8 cellular contexts compared by ENCODE assay signal in the genomic region with DNA sequence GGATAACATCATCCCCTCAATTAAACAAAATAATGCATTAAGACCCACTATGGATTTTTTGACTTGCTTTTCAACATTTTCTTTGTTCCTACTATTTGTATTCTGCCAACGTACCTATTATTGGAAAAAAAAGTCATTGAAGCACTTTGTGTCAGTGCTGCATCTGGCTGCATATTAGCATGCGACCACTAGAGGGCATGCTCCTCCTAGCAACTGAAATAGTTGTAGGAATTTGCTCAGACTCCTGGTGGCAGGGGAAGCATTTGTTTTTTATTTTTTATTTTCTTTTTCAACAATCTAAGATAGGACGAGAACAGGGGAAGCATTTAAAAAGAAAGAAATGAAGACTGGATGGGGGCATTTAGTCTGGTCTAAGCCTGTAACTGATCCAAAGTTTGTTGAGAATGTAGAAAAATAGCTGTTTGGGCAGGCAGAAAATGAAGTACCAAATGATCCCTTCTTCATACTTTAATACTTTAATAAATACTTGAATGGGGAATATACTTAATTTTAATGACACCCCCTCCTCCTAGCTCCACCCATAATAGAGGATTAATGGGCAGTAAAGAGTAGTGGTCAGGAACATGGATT. TPM values are rescaled to one million over a fixed set of nuclear protein-coding genes. Genes with fewer than 3 reads are reported as not detected.
DNase-seq lines count a peak whose midpoint lies in the region; ATAC-seq and TF ChIP-seq lines count a peak whose summit lies in the region.

No MANE protein-coding gene starts in this region.

- peak; percentile 15 for DNase-seq in GM06990 (ENCODE audit: extremely low read depth, insufficient read length)
- DNase-seq in SK-MEL-5 (ENCODE audit: low read depth, low spot score): peak; percentile 82
- peak; percentile 79 for DNase-seq in activated naive CD4-positive, alpha-beta T cell treated with Interleukin-2 at 50 U/mL for 16 hours
- DNase-seq in germinal center (ENCODE audit: low spot score): peak; percentile 65
- peak; percentile 63 to 79 (median 76) for DNase-seq in ovary
- DNase-seq in thyroid gland: peak; percentile 75 to 78

- no peaks in the 10 kb centered on the region for H3K27me3 ChIP-seq in GM06990 (replicated peaks; ENCODE audit: control insufficient read depth, insufficient read depth, low read length)
- H3K27me3 ChIP-seq in ovary: no peaks in the 10 kb centered on the region
- no peaks in the 10 kb centered on the region for H3K27me3 ChIP-seq in thyroid gland

- H3K27ac ChIP-seq in ovary (no peak overlapping the region), thyroid gland (no peak overlapping the region)

- H3K36me3 ChIP-seq in GM06990 (ENCODE audit: control insufficient read depth, insufficient read depth, low read length): no peaks in the 10 kb centered on the region
- no peaks in the 10 kb centered on the region for H3K36me3 ChIP-seq in ovary
- no peaks in the 10 kb centered on the region for H3K36me3 ChIP-seq in thyroid gland

- TF ChIP-seq POLR2A in ovary (IDR thresholded peaks at IDR 0.05) (no peak), thyroid gland (IDR thresholded peaks at IDR 0.05) (no peak)

- no peak for ATAC-seq in GM21576 (IDR thresholded peaks at IDR 0.05; ENCODE audit: unreplicated experiment)

- WGBS in ovary, 3 donors: 0 to 2% (median 1%) methylated on average over 3 of the region's 3 CpGs
- WGBS in thyroid gland, 2 donors: 1 to 2% methylated on average over 3 of the region's 3 CpGs

- no peaks in the 10 kb centered on the region for H3K4me1 ChIP-seq in ovary (ENCODE audit: insufficient read depth)
- no peaks in the 10 kb centered on the region for H3K4me1 ChIP-seq in thyroid gland

- in situ Hi-C loops in SK-MEL-5 (cut with HindIII; ENCODE audit: low pct_unique_long_range_greater_than_20kb, low sequenced_read_pairs): no loop called here

- intact Hi-C loops in ovary (cut with DNase I) (loop anchor here in 1 of 4 donors (10.0 kb wide), 1 partner anchor 126 kb away; no protein-coding TSS in a partner anchor), thyroid gland (cut with DNase I) (loop anchor here (5.0 kb wide), 1 partner anchor 123 kb away; no protein-coding TSS in a partner anchor)

- H3K4me3 ChIP-seq in GM06990 (replicated peaks; ENCODE audit: low read depth, low read length) (no peak overlapping the region), ovary (no peak overlapping the region), thyroid gland (replicated peaks in 1 of 3) (no peak overlapping the region)

- TF ChIP-seq EP300 in ovary (IDR thresholded peaks at IDR 0.05): no peak

- TF ChIP-seq CTCF in GM06990 (IDR thresholded peaks at IDR 0.05; ENCODE audit: insufficient read depth, low read length, poor library complexity, severe bottlenecking): peak; percentile 92
- peak; percentile 99 for TF ChIP-seq CTCF in LNCAP (IDR thresholded peaks at IDR 0.05)
- peak; percentile 84 to 89 (median 87) for TF ChIP-seq CTCF in ovary (IDR thresholded peaks at IDR 0.05)
- peak; percentile 83 to 99 (median 95) for TF ChIP-seq CTCF in thyroid gland (IDR thresholded peaks at IDR 0.05)

- H3K9me3 ChIP-seq in ovary: no peaks in the 10 kb centered on the region
- no peaks in the 10 kb centered on the region for H3K9me3 ChIP-seq in thyroid gland

RNA-seq across cellular contexts. Expression of gene CLEC4A, which starts 14.5 kb away (rescaled TPM):
- 0.27 and 0.40 TPM in 2 replicates for total RNA-seq in SK-MEL-5 (2014; rRNA removed; shearing (Covaris generic))
- polyA plus RNA-seq in SK-MEL-5 (2015; cell fraction: cytosol; rRNA removed): not detected in 2 replicates
- polyA plus RNA-seq in SK-MEL-5 (2015; cell fraction: nucleus; rRNA removed): 0.92 TPM in 1 of 2 replicates, not detected in the other
- 1 to 10 TPM in 5 of 7 donors, under 1 TPM in 1, not detected in 1; 0.96 to 3.6 (median 2.2) TPM for total RNA-seq in ovary
- polyA plus RNA-seq in ovary: 1 to 10 TPM; 1.4 to 1.8 TPM
- 1 to 10 TPM in 2 of 4 donors, not detected in 2; 2.7 to 3.5 TPM for total RNA-seq in thyroid gland

RNA-seq across cellular contexts. Expression of gene NECAP1, which starts 26.8 kb away (rescaled TPM):
- 46.4 and 60.3 TPM in 2 replicates for total RNA-seq in SK-MEL-5 (2014; rRNA removed; shearing (Covaris generic))
- 27.1 and 32.4 TPM in 2 replicates for polyA plus RNA-seq in SK-MEL-5 (2015; cell fraction: cytosol; rRNA removed)
- 54.4 and 58.1 TPM in 2 replicates for polyA plus RNA-seq in SK-MEL-5 (2015; cell fraction: nucleus; rRNA removed)
- total RNA-seq in ovary (10 to 100 TPM; 25.0 to 40.7 (median 36.5) TPM), thyroid gland (10 to 100 TPM; 32.7 to 45.6 (median 39.5) TPM)
- polyA plus RNA-seq in ovary: 10 to 100 TPM; 21.6 to 37.2 TPM

RNA-seq across cellular contexts. Expression of gene C3AR1, which starts 42.7 kb away (rescaled TPM):
- total RNA-seq in SK-MEL-5 (2014; rRNA removed; shearing (Covaris generic)): 0.58 and 1.4 TPM in 2 replicates
- polyA plus RNA-seq in SK-MEL-5 (2015; cell fraction: cytosol; rRNA removed): 1.1 and 1.3 TPM in 2 replicates
- polyA plus RNA-seq in SK-MEL-5 (2015; cell fraction: nucleus; rRNA removed): 1.0 TPM in 1 of 2 replicates, not detected in the other
- total RNA-seq in ovary: 10 to 100 TPM in 2 of 7 donors, 1 to 10 TPM in 5; 2.5 to 17.6 (median 5.6) TPM
- polyA plus RNA-seq in ovary: 10 to 100 TPM in 1 of 2 donors, 1 to 10 TPM in 1; 3.5 to 22.6 TPM
- total RNA-seq in thyroid gland: 1 to 10 TPM; 2.1 to 4.4 (median 2.9) TPM

RNA-seq across cellular contexts. Expression of gene ZNF705A, which starts 47.9 kb away (rescaled TPM):
- not detected in 2 replicates for total RNA-seq in SK-MEL-5 (2014; rRNA removed; shearing (Covaris generic))
- polyA plus RNA-seq in SK-MEL-5 (2015; cell fraction: cytosol; rRNA removed): not detected in 2 replicates
- polyA plus RNA-seq in SK-MEL-5 (2015; cell fraction: nucleus; rRNA removed): not detected in 2 replicates
- not detected for total RNA-seq in ovary
- not detected for polyA plus RNA-seq in ovary
- total RNA-seq in thyroid gland: under 1 TPM in 1 of 4 donors, not detected in 3; 0.13 TPM

Comparison
In these comparisons a context has a peak if more than half of its experiments do, and no peak if none do; other contexts are left out.
1. DNase-seq: peak in every context shown above with its lines; median percentile 82 in SK-MEL-5; 79 in activated naive CD4-positive, alpha-beta T cell treated with Interleukin-2 at 50 U/mL for 16 hours; 76 in thyroid gland; 76 in ovary; 65 in germinal center; 15 in GM06990.